Comparison of ENCODE assay signal across 8 cellular contexts in genomic region chr3:36763850-36764703, GRCh38. TPM values are rescaled to one million over a fixed set of nuclear protein-coding genes. Genes with fewer than 3 reads are reported as not detected.
DNase-seq lines count a peak whose midpoint lies in the region; ATAC-seq lines count a peak whose summit lies in the region.

TSS of gene DCLK3 (minus strand) at chr3:36764553. CDS start at chr3:36764263, 290 bp downstream.

- H3K27me3 Mint-ChIP-seq in activated T-cell treated with anti-CD3 and anti-CD28 coated beads, Interleukin-2, amount 50 U/mL, for 72 hours (ENCODE audit: low read depth): peaks cover 81% of the 10 kb centered on the region
- H3K27me3 Mint-ChIP-seq in stimulated activated naive CD8-positive, alpha-beta T cell treated with anti-CD3 and anti-CD28 coated beads, Interleukin-15, Interleukin-2, amounts not matched to agents 100 ng/mL and 50 ng/mL, for 24 hours: peaks cover 72% of the 10 kb centered on the region

- H3K36me3 Mint-ChIP-seq in activated T-cell treated with anti-CD3 and anti-CD28 coated beads, Interleukin-2, amount 50 U/mL, for 72 hours (ENCODE audit: insufficient read depth in 2 of 2): peaks cover 2 to 3% of the 10 kb centered on the region in 2 donors
- no peaks in the 10 kb centered on the region for H3K36me3 Mint-ChIP-seq in stimulated activated naive CD8-positive, alpha-beta T cell treated with anti-CD3 and anti-CD28 coated beads, Interleukin-15, Interleukin-2, amounts not matched to agents 100 ng/mL and 50 ng/mL, for 24 hours (ENCODE audit: low read depth)

- H3K4me1 Mint-ChIP-seq in activated T-cell treated with anti-CD3 and anti-CD28 coated beads, Interleukin-2, amount 50 U/mL, for 72 hours (ENCODE audit: low read depth): peaks cover 5% of the 10 kb centered on the region
- H3K4me1 Mint-ChIP-seq in stimulated activated naive CD8-positive, alpha-beta T cell treated with anti-CD3 and anti-CD28 coated beads, Interleukin-15, Interleukin-2, amounts not matched to agents 100 ng/mL and 50 ng/mL, for 24 hours (ENCODE audit: low read depth): peaks cover 10% of the 10 kb centered on the region

- H3K27ac Mint-ChIP-seq in activated T-cell treated with anti-CD3 and anti-CD28 coated beads, Interleukin-2, amount 50 U/mL, for 72 hours: no peak within 1 kb of the TSS
- no peak within 1 kb of the TSS for H3K27ac Mint-ChIP-seq in stimulated activated naive CD8-positive, alpha-beta T cell treated with anti-CD3 and anti-CD28 coated beads, Interleukin-15, Interleukin-2, amounts not matched to agents 100 ng/mL and 50 ng/mL, for 24 hours

- H3K4me3 Mint-ChIP-seq in activated T-cell treated with anti-CD3 and anti-CD28 coated beads, Interleukin-2, amount 50 U/mL, for 72 hours: peak within 1 kb of the TSS; percentile 70 to 79
- peak within 1 kb of the TSS; percentile 57 for H3K4me3 Mint-ChIP-seq in stimulated activated naive CD8-positive, alpha-beta T cell treated with anti-CD3 and anti-CD28 coated beads, Interleukin-15, Interleukin-2, amounts not matched to agents 100 ng/mL and 50 ng/mL, for 24 hours

- ATAC-seq in activated T-cell treated with anti-CD3 and anti-CD28 coated beads, Interleukin-2, amount 50 U/mL, for 72 hours (replicated peaks in 1 of 2): peak; percentile 47 to 62
- ATAC-seq in GM21619 (IDR thresholded peaks at IDR 0.05; ENCODE audit: unreplicated experiment) (no peak), HG02981 (IDR thresholded peaks at IDR 0.05; ENCODE audit: unreplicated experiment) (no peak)

- H3K9me3 Mint-ChIP-seq in activated T-cell treated with anti-CD3 and anti-CD28 coated beads, Interleukin-2, amount 50 U/mL, for 72 hours: peaks cover 0 to 2% of the 10 kb centered on the region in 2 donors
- no peaks in the 10 kb centered on the region for H3K9me3 Mint-ChIP-seq in stimulated activated naive CD8-positive, alpha-beta T cell treated with anti-CD3 and anti-CD28 coated beads, Interleukin-15, Interleukin-2, amounts not matched to agents 100 ng/mL and 50 ng/mL, for 24 hours

- DNase-seq in NCI-H82 (lab: John Stamatoyannopoulos, UW) (peak; percentile 31), NCI-H82 treated with DMSO at 0.1 percent for 48 hours (lab: John Stamatoyannopoulos, UW; ENCODE audit: unreplicated experiment) (no peak), iPS-NIHi11 (ENCODE audit: low spot score) (peak; percentile 71), RKO (ENCODE audit: low spot score) (no peak)
- DNase-seq in activated T-cell treated with anti-CD3 and anti-CD28 coated beads, Interleukin-2, amount 50 U/mL, for 72 hours: peak; percentile 6

RNA-seq across cellular contexts. Expression of gene DCLK3, which starts in this region (rescaled TPM):
- total RNA-seq in activated T-cell treated with anti-CD3 and anti-CD28 coated beads, Interleukin-2, amount 50 U/mL, for 72 hours: under 1 TPM in 1 of 2 donors, not detected in 1; 0.05 TPM

Comparison
In these comparisons a context has a peak if more than half of its experiments do, and no peak if none do; other contexts are left out.
1. DNase-seq: peak in NCI-H82 (single experiment) and iPS-NIHi11 (single experiment); none in NCI-H82 treated with DMSO at 0.1 percent for 48 hours (single experiment) and RKO (single experiment).
2. Peak in DNase-seq and ATAC-seq in activated T-cell treated with anti-CD3 and anti-CD28 coated beads, Interleukin-2, amount 50 U/mL, for 72 hours; RNA of the gene not detected or under 1 TPM.